In the genomic region with DNA sequence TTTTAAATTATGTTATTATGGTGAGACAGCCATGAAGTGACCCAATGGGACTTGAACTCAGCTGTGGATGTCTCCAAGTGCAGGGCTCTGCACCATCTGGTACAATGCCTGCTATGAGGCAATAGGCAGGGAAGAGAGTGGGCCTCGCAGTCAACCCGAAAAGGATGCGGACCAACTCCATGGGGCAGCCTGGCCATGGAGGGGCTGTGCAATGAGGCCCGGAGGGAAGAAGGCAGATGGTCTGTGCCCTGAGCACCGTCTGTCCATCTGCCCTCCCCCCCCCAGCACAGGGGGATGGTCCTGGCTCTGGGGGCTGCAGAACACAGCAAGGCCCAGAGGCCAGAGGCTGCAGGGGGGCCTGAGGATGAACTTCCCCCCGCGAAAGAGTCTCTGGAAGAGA, we compare ENCODE assay signal across 26 cellular contexts. TPM values are rescaled to one million over a fixed set of nuclear protein-coding genes. Genes with fewer than 3 reads are reported as not detected.
"Had no signal": no experiment of that assay in that cellular context is flagged by ENCODE, and none has a peak within 500 bp of the region (broad histone marks: within the 10 kb centered on the region; RNA-seq: fewer than 3 reads in every experiment).

No MANE protein-coding gene starts in this region.

- H3K27ac ChIP-seq: ascending aorta, body of pancreas, Peyer's patch, RWPE1, SJCRH30, VCaP had no signal

- H3K4me2 ChIP-seq: SK-N-SH had no signal

- H3K9me3 ChIP-seq: ascending aorta, body of pancreas, Peyer's patch, SJCRH30, SK-N-SH had no signal

- H3K36me3 Mint-ChIP-seq: activated naive CD4-positive, alpha-beta T cell treated with anti-CD3 and anti-CD28 coated beads, Interleukin-2, amount 50 U/mL, for 24 hours had no signal

- H3K4me1 ChIP-seq: ascending aorta, SJCRH30 had no signal

- H3K4me3 ChIP-seq: ascending aorta, body of pancreas, SJCRH30 had no signal

- H3K9me3 Mint-ChIP-seq: activated CD4-positive, alpha-beta memory T cell treated with anti-CD3 and anti-CD28 coated beads, Interleukin-2, amount 10 ng/mL, durations not matched to agents 7 days and 5 days; activated naive CD4-positive, alpha-beta T cell treated with anti-CD3 and anti-CD28 coated beads, Interleukin-2, amount 50 U/mL, for 24 hours; activated T-helper 2 cell treated with anti-CD3 and anti-CD28 coated beads, Interferon-gamma antibody, Interleukin-2, Interleukin-4, amounts not matched to agents 10 μg/mL and 5 μg/mL and 100 μg/mL, durations not matched to agents 14 hours and 24 hours and 36 hours had no signal

- ATAC-seq: activated CD4-positive, alpha-beta T cell treated with anti-CD3 and anti-CD28 coated beads for 36 hours; body of pancreas had no signal

- H3K4me3 Mint-ChIP-seq: activated CD4-positive, alpha-beta memory T cell treated with anti-CD3 and anti-CD28 coated beads, Interleukin-2, amount 10 ng/mL, durations not matched to agents 7 days and 5 days; activated CD4-positive, alpha-beta T cell treated with anti-CD3 and anti-CD28 coated beads for 36 hours had no signal

- H3K9ac ChIP-seq: SK-N-SH had no signal

- H3K36me3 ChIP-seq: ascending aorta, Peyer's patch, SJCRH30 had no signal

- H3K27ac Mint-ChIP-seq: activated CD4-positive, alpha-beta memory T cell treated with anti-CD3 and anti-CD28 coated beads, Interleukin-2, amount 10 ng/mL, durations not matched to agents 7 days and 5 days; activated CD4-positive, alpha-beta T cell treated with anti-CD3 and anti-CD28 coated beads for 36 hours; activated naive CD4-positive, alpha-beta T cell treated with anti-CD3 and anti-CD28 coated beads, Interleukin-2, amount 50 U/mL, for 24 hours; activated T-helper 2 cell treated with anti-CD3 and anti-CD28 coated beads, Interferon-gamma antibody, Interleukin-2, Interleukin-4, amounts not matched to agents 10 μg/mL and 5 μg/mL and 100 μg/mL, durations not matched to agents 14 hours and 24 hours and 36 hours had no signal

- DNase-seq: activated CD4-positive, alpha-beta memory T cell treated with anti-CD3 and anti-CD28 coated beads, Interleukin-2, amount 10 ng/mL, durations not matched to agents 7 days and 5 days; activated CD4-positive, alpha-beta T cell treated with anti-CD3 and anti-CD28 coated beads for 36 hours; activated CD4-positive, alpha-beta T cell treated with anti-CD3 and anti-CD28 coated beads, Interleukin-2, amount 50 U/mL, for 1 hour; activated gamma-delta T cell treated with Interleukin-2 at 50 U/mL for 16 hours; activated T-cell treated with anti-CD3 and anti-CD28 coated beads for 4 hours; activated T-cell treated with anti-CD3 and anti-CD28 coated beads, Interleukin-2, amount 50 U/mL, for 48 hours; amniotic stem cell; body of pancreas; central memory CD4-positive, alpha-beta T cell; NCI-H1105 treated with DMSO at 0.1 percent for 48 hours; NCI-H1436 treated with DMSO at 0.1 percent for 48 hours; NCI-H187; NCI-H2081; NCI-H510A treated with DMSO at 0.1 percent for 48 hours; NK-92 treated with Interleukin-12 subunit alpha and Interleukin-12 subunit beta, amount 100 ng/mL, for 24 hours; OCI-M1; Peyer's patch; Right ventricle myocardium superior; SJCRH30; SK-N-SH; T-helper 1 cell had no signal

RNA-seq across cellular contexts. Expression of a gene that starts 21.9 kb away (rescaled TPM):
- total RNA-seq: ascending aorta, Right ventricle myocardium superior, SJCRH30 had no signal
